In genomic region chr1:21338568-21339401, GRCh38 we compare ENCODE assay signal across 8 cellular contexts. TPM values are rescaled to one million over a fixed set of nuclear protein-coding genes. Genes with fewer than 3 reads are reported as not detected.
DNase-seq lines count a peak whose midpoint lies in the region; ATAC-seq, FAIRE-seq and TF ChIP-seq lines count a peak whose summit lies in the region.

No MANE protein-coding gene starts in this region.

- 18% methylated on average over 4 of the region's 10 CpGs for WGBS in A549 (ENCODE audit: missing lambda C conversion rate)
- 19 to 52% (median 40%) methylated on average over 10 of the region's 10 CpGs for WGBS in adipose tissue, 3 donors
- 53 to 69% methylated on average over 10 of the region's 10 CpGs for WGBS in lung, 2 donors

- H3K9me3 ChIP-seq in A549 (no peaks in the 10 kb centered on the region), lung (ENCODE audit: control insufficient read depth in 2 of 2, insufficient read depth in 1 of 2, low read length in 1 of 2) (no peaks in the 10 kb centered on the region)

- H3K4me3 ChIP-seq in A549 (no peak overlapping the region), lung (no peak overlapping the region)

- no peaks in the 10 kb centered on the region for H3K27me3 ChIP-seq in lung (ENCODE audit: control insufficient read depth, insufficient read depth)

- POLR2A ChIA-PET in A549 (lab: Yijun Ruan, JAX) = interaction anchor here (1.2 to 1.5 kb wide), 2 partner anchors 14 to 77 kb away, joined by 4 to 6 read pairs; no protein-coding TSS in a partner anchor

- ATAC-seq in A549 (peak; percentile 22 to 75; a peak in 4 of 6 replicates), lung (ENCODE audit: insufficient read depth, low FRiP score) (no peak), GM19351 (IDR thresholded peaks at IDR 0.05; ENCODE audit: unreplicated experiment) (no peak)

- TF ChIP-seq RAD21 in A549 (conservative IDR thresholded peaks at IDR 0.05 in 1 of 2, IDR thresholded peaks at IDR 0.05 in 1 of 2) = no peak

- TF ChIP-seq POLR2A in A549 (IDR thresholded peaks at IDR 0.05; ENCODE audit: low read length) (no peak), GM12892 (IDR thresholded peaks at IDR 0.05; ENCODE audit: low read depth, low read length) (no peak)

- peak overlapping the region; percentile 74 for H3K4me2 ChIP-seq in A549

- H3K27ac ChIP-seq in A549 = peak overlapping the region; percentile 68 to 73
- peak overlapping the region; percentile 21 for H3K27ac ChIP-seq in adipose tissue (ENCODE audit: low read depth, low read length)
- H3K27ac ChIP-seq in lung (ENCODE audit: low read depth in 1 of 2, low read length in 1 of 2) = peak overlapping the region; percentile 59 to 66

- no peak for TF ChIP-seq EP300 in A549 (IDR thresholded peaks at IDR 0.05)

- CTCF ChIA-PET in A549 (lab: Yijun Ruan, JAX) = interaction anchor here (0.7 to 6.9 kb wide), 15 partner anchors 14 to 171 kb away, joined by 3 to 39 read pairs (median 4); no protein-coding TSS in a partner anchor

- peak in 1 of 2 experiments; percentile 78 for DNase-seq in A549 (ENCODE audit: low read depth in 1 of 2, low spot score in 1 of 2)
- peak; percentile 76 for DNase-seq in NCI-H1105 (lab: John Stamatoyannopoulos, UW)
- DNase-seq in lung (ENCODE audit: low spot score) = no peak
- no peak for DNase-seq in germinal center (ENCODE audit: low spot score)
- DNase-seq in activated CD8-positive, alpha-beta memory T cell treated with anti-CD3 and anti-CD28 coated beads, Interleukin-2, amount 50 U/mL, for 4 hours = no peak
- DNase-seq in GM12892 (ENCODE audit: insufficient read length) = no peak

- no peak for FAIRE-seq in A549 (lab: Jason Lieb, UNC)
- FAIRE-seq in GM12892 (lab: Jason Lieb, UNC) = no peak

- H3K36me3 ChIP-seq in lung (ENCODE audit: control insufficient read depth in 2 of 2, insufficient read depth in 2 of 2, low read length in 2 of 2) = no peaks in the 10 kb centered on the region

- peaks cover 87% of the 10 kb centered on the region for H3K4me1 ChIP-seq in A549
- peaks cover 14 to 47% of the 10 kb centered on the region in 2 donors for H3K4me1 ChIP-seq in lung (ENCODE audit: control insufficient read depth in 2 of 2, insufficient read depth in 2 of 2, low read length in 2 of 2)

- no peak for TF ChIP-seq CTCF in A549 (IDR thresholded peaks at IDR 0.05)
- TF ChIP-seq CTCF in lung (IDR thresholded peaks at IDR 0.05; ENCODE audit: control extremely low read depth, extremely low read depth) = no peak

TF ChIP-seq in A549, 52 proteins besides CTCF, POLR2A, EP300 and RAD21:
- TF ChIP-seq CHD4 (IDR thresholded peaks at IDR 0.05; ENCODE audit: borderline replicate concordance) = peak; percentile 89; the same call in 1 of the 2 replicates
- TF ChIP-seq HES2 (IDR thresholded peaks at IDR 0.05) = no peak
- TF ChIP-seq HDAC2 (IDR thresholded peaks at IDR 0.05) = peak; percentile 90; the same call in 1 of the 2 replicates
- TF ChIP-seq KDM1A (IDR thresholded peaks at IDR 0.05; ENCODE audit: low read depth) = peak; percentile 95
- TF ChIP-seq ZC3H11A (IDR thresholded peaks at IDR 0.05) = no peak
- TF ChIP-seq MAX (IDR thresholded peaks at IDR 0.05) = peak; percentile 57; the same call in 1 of the 2 replicates

RNA-seq across cellular contexts. Expression of gene ECE1, which starts 48.5 kb away (rescaled TPM):
- polyA plus RNA-seq in A549 (2011; rRNA removed) (81.8 and 86.4 TPM in 2 replicates), A549 (2017; fragmentation: RNase III; extraction: RNeasy Plus Mini Kit Qiagen cat#74134 plus additional on column Dnase treatment) (40.5 to 53.2 TPM (median 45.7 TPM) in 3 replicates), adipose tissue (100 to 1,000 TPM in 1 of 3 donors, 10 to 100 TPM in 2; 63.8 to 110 (median 65.3) TPM), lung (100 to 1,000 TPM in 1 of 2 donors, 10 to 100 TPM in 1; 55.7 to 104 TPM)
- 32.0 and 38.7 TPM in 2 replicates for polyA plus RNA-seq in A549 (2012; cell fraction: cytosol; rRNA removed)
- 55.8 and 74.0 TPM in 2 replicates for polyA plus RNA-seq in A549 (2012; cell fraction: nucleus; rRNA removed)
- 48.6 and 51.8 TPM in 2 replicates for polyA minus RNA-seq in A549 (2011; rRNA and poly(A)+ RNA removed)
- 100 to 1,000 TPM; 105 to 129 TPM for total RNA-seq in lung
- polyA plus RNA-seq in GM12892 (2012; ENCODE audit: missing spikeins) = 16.7 TPM

Comparison
In these comparisons a context has a peak if more than half of its experiments do, and no peak if none do; other contexts are left out.
1. ATAC-seq: peak in A549 (2 of 2); none in lung (single experiment) and GM19351 (single experiment).
2. Peak in every context shown above with its lines, with median percentiles within 50 percentile points of each other: H3K27ac ChIP-seq.